In genomic region chr1:151961795-151962194, GRCh38 we compare ENCODE assay signal across 1 cellular context.
TF ChIP-seq lines count a peak whose summit lies in the region.

No MANE protein-coding gene starts in this region.

TF ChIP-seq in GM23338, 12 proteins besides CTCF, POLR2A, EP300 and RAD21 (continued from another document):
- TF ChIP-seq ZNF462 (CRISPR knock-in tag; IDR thresholded peaks at IDR 0.05): no peak
